In the genomic region with DNA sequence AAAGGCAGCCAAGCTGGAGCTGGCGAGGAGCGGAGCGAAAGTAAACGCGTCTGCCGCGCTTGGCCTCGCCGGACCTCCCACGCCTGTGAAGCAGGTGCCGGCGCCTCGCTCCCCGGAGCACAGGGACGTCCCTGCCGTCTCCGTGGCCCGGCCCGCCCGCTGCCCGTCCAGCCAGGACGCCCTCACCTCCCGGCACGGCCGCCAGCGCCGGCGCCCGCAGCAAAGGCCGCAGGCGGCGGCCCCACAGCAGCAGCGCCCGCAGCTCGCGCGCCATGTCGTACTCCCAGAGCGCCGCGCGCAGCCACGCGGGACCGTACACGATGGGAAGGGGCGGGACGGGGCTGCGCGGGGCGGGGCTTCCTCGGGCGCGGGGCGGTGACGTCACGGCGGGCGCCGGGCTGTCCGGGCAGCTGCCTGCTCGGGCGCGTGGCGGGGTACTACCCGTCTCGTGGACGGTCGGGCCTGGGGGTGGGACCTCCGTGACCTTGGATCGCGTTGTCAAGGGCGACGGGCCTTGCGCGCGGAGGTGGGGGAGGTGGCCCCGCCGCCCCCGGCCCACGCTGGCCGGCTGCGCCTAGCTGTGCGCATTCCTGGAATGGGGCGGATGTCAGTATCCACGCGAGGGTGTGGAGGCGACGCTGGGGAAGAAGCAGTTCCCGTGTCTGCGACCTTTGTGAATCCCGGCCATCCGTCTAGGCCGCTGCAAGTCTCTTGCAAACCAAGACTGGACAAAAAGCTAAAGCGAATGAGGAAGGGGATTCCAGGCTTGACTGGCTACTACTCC, we compare ENCODE assay signal across 8 cellular contexts. TPM values are rescaled to one million over a fixed set of nuclear protein-coding genes. Genes with fewer than 3 reads are reported as not detected.
DNase-seq lines count a peak whose midpoint lies in the region; ATAC-seq lines count a peak whose summit lies in the region.

A gene (minus strand): TSS at position 290 of the 784 bp plus-strand sequence. CDS start 16 bp downstream, at position 274.

- DNase-seq in A172 (ENCODE audit: low spot score) (peak; percentile 57), NCI-H2227 (lab: John Stamatoyannopoulos, UW; ENCODE audit: unreplicated experiment) (peak; percentile 91), islet precursor cell (peak; percentile 88)
- DNase-seq in activated CD4-positive, CD25-positive, alpha-beta regulatory T cell treated with anti-CD3 and anti-CD28 coated beads, Interleukin-2, amount 50 U/mL, for 16 hours (ENCODE audit: low read depth, low spot score), result peak; percentile 82
- peak; percentile 85 for DNase-seq in central memory CD4-positive, alpha-beta T cell
- DNase-seq in stimulated activated CD4-positive, alpha-beta T cell treated with anti-CD3 and anti-CD28 coated beads, Interleukin-12 subunit alpha, Interleukin-12 subunit beta, amount 100 ng/mL, for 24 hours (ENCODE audit: low read depth in 2 of 2), result peak; percentile 88

- ATAC-seq in GM18520 (IDR thresholded peaks at IDR 0.05; ENCODE audit: unreplicated experiment) (peak; percentile 88), HG03064 (IDR thresholded peaks at IDR 0.05; ENCODE audit: low read depth, unreplicated experiment) (peak; percentile 83)

RNA-seq across cellular contexts. Expression of the gene that starts here (rescaled TPM):
- 106 and 123 TPM in 2 replicates for total RNA-seq in A172 (2014; rRNA removed; shearing (Covaris generic))

Comparison
In these comparisons a context has a peak if more than half of its experiments do, and no peak if none do; other contexts are left out.
1. Peak in every context shown above with its lines: DNase-seq and ATAC-seq.